In the genomic region with DNA sequence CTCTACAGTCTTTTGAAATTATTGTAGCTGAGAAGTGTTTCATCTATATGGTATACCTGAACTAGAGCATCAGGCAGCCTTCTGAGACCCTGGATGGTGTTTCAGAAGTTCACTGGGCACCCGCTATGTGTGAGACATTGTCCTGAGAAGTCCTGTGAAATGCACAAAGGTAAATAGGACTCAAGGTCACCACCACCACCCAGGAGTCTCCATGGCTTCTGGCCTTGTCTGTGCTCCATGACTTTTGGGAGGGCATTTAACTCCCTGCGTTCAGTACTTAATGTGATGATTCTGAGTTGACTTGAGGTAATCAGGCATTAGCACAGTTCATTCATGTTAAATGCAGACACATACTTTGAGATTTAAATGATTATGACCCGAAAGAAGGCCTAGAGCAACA, we compare ENCODE assay signal across 8 cellular contexts. TPM values are rescaled to one million over a fixed set of nuclear protein-coding genes. Genes with fewer than 3 reads are reported as not detected.
A peak's percentile ranks its signal among the peaks of the same experiment; 100 is the strongest.
DNase-seq lines count a peak whose midpoint lies in the region; ATAC-seq and TF ChIP-seq lines count a peak whose summit lies in the region.

No MANE protein-coding gene starts in this region.

- WGBS in sigmoid colon, 2 donors = 56 to 70% methylated on average over 3 of the region's 3 CpGs

- H3K4me3 ChIP-seq in GM12865 (ENCODE audit: low read depth, low read length) (peak overlapping the region; percentile 62), WI38 (ENCODE audit: low read depth, low read length) (peak overlapping the region; percentile 70), fibroblast of villous mesenchyme (ENCODE audit: low read depth, low read length) (peak overlapping the region; percentile 65), sigmoid colon (peak overlapping the region; percentile 83 to 94 (median 88))

- no peak for TF ChIP-seq CTCF in GM12865 (IDR thresholded peaks at IDR 0.05; ENCODE audit: insufficient read depth, low read depth, low read length, missing control alignments)
- TF ChIP-seq CTCF in WI38 (IDR thresholded peaks at IDR 0.05; ENCODE audit: low read depth, low read length) = no peak
- no peak for TF ChIP-seq CTCF in fibroblast of villous mesenchyme (IDR thresholded peaks at IDR 0.05; ENCODE audit: insufficient read depth, low read depth, low read length)
- no peak for TF ChIP-seq CTCF in sigmoid colon (IDR thresholded peaks at IDR 0.05)
- TF ChIP-seq CTCF in foreskin keratinocyte (conservative IDR thresholded peaks at IDR 0.05) = no peak

- no peaks in the 10 kb centered on the region for H3K9me3 ChIP-seq in sigmoid colon

- DNase-seq in GM12865 (ENCODE audit: low read depth) = no peak
- DNase-seq in fibroblast of villous mesenchyme (ENCODE audit: low read depth) = no peak
- no peak for DNase-seq in sigmoid colon
- DNase-seq in NCI-H69 (lab: John Stamatoyannopoulos, UW) = no peak
- no peak for DNase-seq in SKM-1 treated with dmso at 0.1 percent for 144 hours (lab: John Stamatoyannopoulos, UW; ENCODE audit: unreplicated experiment)
- no peak for DNase-seq in foreskin keratinocyte

- intact Hi-C loops in sigmoid colon (cut with DNase I) = loop anchor here (2.0 to 5.0 kb wide), 2 partner anchors 53 to 88 kb away; a partner anchor contains a TSS

- no peak for TF ChIP-seq EP300 in sigmoid colon (IDR thresholded peaks at IDR 0.05)

- TF ChIP-seq POLR2A in sigmoid colon (IDR thresholded peaks at IDR 0.05) = no peak

- H3K4me1 ChIP-seq in sigmoid colon (peaks cover 0 to 57% (median 45%) of the 10 kb centered on the region in 4 donors), foreskin keratinocyte (peaks cover 4% of the 10 kb centered on the region)

- H3K36me3 ChIP-seq in sigmoid colon = no peaks in the 10 kb centered on the region

- H3K27ac ChIP-seq in sigmoid colon = peak overlapping the region; percentile 90 to 98 (median 96)
- no peak overlapping the region for H3K27ac ChIP-seq in foreskin keratinocyte

- H3K27me3 ChIP-seq in sigmoid colon (no peaks in the 10 kb centered on the region), foreskin keratinocyte (peaks cover 10% of the 10 kb centered on the region)

- ATAC-seq in HG02623 (IDR thresholded peaks at IDR 0.05; ENCODE audit: unreplicated experiment) (no peak), foreskin keratinocyte (no peak)

RNA-seq across cellular contexts. Expression of a gene that starts 1.1 kb away (rescaled TPM):
- 2.6 and 3.2 TPM in 2 replicates for total RNA-seq in fibroblast of villous mesenchyme
- total RNA-seq in sigmoid colon = 10 to 100 TPM in 3 of 4 donors, 1 to 10 TPM in 1; 9.3 to 16.3 (median 10.8) TPM
- 1 to 10 TPM; 1.8 to 5.4 (median 3.0) TPM for polyA plus RNA-seq in sigmoid colon
- total RNA-seq in foreskin keratinocyte = 1.1 and 1.2 TPM in 2 replicates
- polyA plus RNA-seq in foreskin keratinocyte = 1.2 and 1.4 TPM in 2 replicates

RNA-seq across cellular contexts. Expression of a gene that starts 53.1 kb away (rescaled TPM):
- total RNA-seq in fibroblast of villous mesenchyme (3.2 and 6.5 TPM in 2 replicates), sigmoid colon (1 to 10 TPM; 3.6 to 5.4 (median 4.3) TPM), foreskin keratinocyte (1.3 and 1.4 TPM in 2 replicates)
- polyA plus RNA-seq in sigmoid colon (1 to 10 TPM; 6.6 to 9.9 (median 8.1) TPM), foreskin keratinocyte (1.9 and 2.5 TPM in 2 replicates)
